8 cellular contexts compared by ENCODE assay signal in genomic region chr5:168317521-168318147, GRCh38. TPM values are rescaled to one million over a fixed set of nuclear protein-coding genes. Genes with fewer than 3 reads are reported as not detected.
A peak's percentile ranks its signal among the peaks of the same experiment; 100 is the strongest.
DNase-seq lines count a peak whose midpoint lies in the region; TF ChIP-seq lines count a peak whose summit lies in the region.

No MANE protein-coding gene starts in this region.

- dilution Hi-C loops in mammary epithelial cell (cut with HindIII; ENCODE audit: low sequenced_read_pairs): no loop called here

- CTCF ChIA-PET in Calu3 (lab: Charles Lee): interaction anchor here (1.0 to 7.3 kb wide), 8 partner anchors 10 to 47 kb away, joined by 3 to 75 read pairs (median 9); partner anchors contain the start of gene WWC1
- CTCF ChIA-PET in mammary epithelial cell (lab: Charles Lee; ENCODE audit: low non-redundant PET): no interaction called here

- no peak overlapping the region for H2AFZ ChIP-seq in mammary epithelial cell (ENCODE audit: low read depth, low read length)

- peak overlapping the region; percentile 66 for H3K4me3 Mint-ChIP-seq in Calu3 (ENCODE audit: low read depth, unreplicated experiment)
- H3K4me3 Mint-ChIP-seq in activated T-helper 1 cell treated with anti-CD3 and anti-CD28 coated beads, Interleukin-12 subunit alpha, Interleukin-12 subunit beta, Interleukin-2, Interleukin-4 antibody, amounts not matched to agents 30 ng/mL and 10 ng/mL and 1 ng/mL, durations not matched to agents 14 hours and 24 hours and 36 hours: no peak overlapping the region

- peaks cover 36% of the 10 kb centered on the region for H3K4me1 ChIP-seq in mammary epithelial cell (ENCODE audit: insufficient read depth, low read length)

- H3K27me3 Mint-ChIP-seq in Calu3 (ENCODE audit: unreplicated experiment): no peaks in the 10 kb centered on the region
- peaks cover 2% of the 10 kb centered on the region for H3K27me3 Mint-ChIP-seq in activated T-helper 1 cell treated with anti-CD3 and anti-CD28 coated beads, Interleukin-12 subunit alpha, Interleukin-12 subunit beta, Interleukin-2, Interleukin-4 antibody, amounts not matched to agents 30 ng/mL and 10 ng/mL and 1 ng/mL, durations not matched to agents 14 hours and 24 hours and 36 hours (ENCODE audit: insufficient read depth)

- no peaks in the 10 kb centered on the region for H3K9me3 Mint-ChIP-seq in Calu3 (ENCODE audit: low read depth, unreplicated experiment)
- no peaks in the 10 kb centered on the region for H3K9me3 Mint-ChIP-seq in activated T-helper 1 cell treated with anti-CD3 and anti-CD28 coated beads, Interleukin-12 subunit alpha, Interleukin-12 subunit beta, Interleukin-2, Interleukin-4 antibody, amounts not matched to agents 30 ng/mL and 10 ng/mL and 1 ng/mL, durations not matched to agents 14 hours and 24 hours and 36 hours

- intact Hi-C loops in Calu3 (cut with micrococcal nuclease; ENCODE audit: unreplicated experiment): loop anchor here (1.0 to 2.0 kb wide), 2 partner anchors 8 to 83 kb away; no protein-coding TSS in a partner anchor
- intact Hi-C loops in mammary epithelial cell (cut with micrococcal nuclease): no loop called here
- intact Hi-C loops in activated T-helper 1 cell treated with anti-CD3 and anti-CD28 coated beads, Interleukin-12 subunit alpha, Interleukin-12 subunit beta, Interleukin-2, Interleukin-4 antibody, amounts not matched to agents 30 ng/mL and 10 ng/mL and 1 ng/mL, durations not matched to agents 14 hours and 24 hours and 36 hours (cut with micrococcal nuclease): no loop called here

- no TSS peak for BruUV-seq in Calu3 (replicated peaks; lab: Mats Ljungman, UMichigan)
- BruUV-seq in mammary epithelial cell (replicated peaks; lab: Mats Ljungman, UMichigan): no TSS peak

- no peak for TF ChIP-seq CTCF in Calu3 (IDR thresholded peaks at IDR 0.05; ENCODE audit: unreplicated experiment)
- TF ChIP-seq CTCF in mammary epithelial cell (conservative IDR thresholded peaks at IDR 0.05 in 1 of 2, IDR thresholded peaks at IDR 0.05 in 1 of 2; ENCODE audit: extremely low read depth in 1 of 2, insufficient read depth in 1 of 2, low read depth in 1 of 2, low read length in 2 of 2): no peak

- H3K79me2 ChIP-seq in mammary epithelial cell (ENCODE audit: insufficient read depth, low read length): peaks cover 48% of the 10 kb centered on the region

- in situ Hi-C loops in mammary epithelial cell (cut with MboI; ENCODE audit: low sequenced_read_pairs in 2 of 2): no loop called here

- DNase-seq in Calu3 (peak; percentile 77), NCI-H1092 treated with DMSO at 0.1 percent for 48 hours (lab: John Stamatoyannopoulos, UW) (peak; percentile 21), mammary epithelial cell (peak; percentile 71), lung microvascular endothelial cell (ENCODE audit: low read depth in 2 of 2) (peak; percentile 14 to 71), T-helper 2 cell (no peak), GM19240 (ENCODE audit: insufficient read length, low spot score) (no peak)
- DNase-seq in activated T-helper 1 cell treated with anti-CD3 and anti-CD28 coated beads, Interleukin-12 subunit alpha, Interleukin-12 subunit beta, Interleukin-2, Interleukin-4 antibody, amounts not matched to agents 30 ng/mL and 10 ng/mL and 1 ng/mL, durations not matched to agents 14 hours and 24 hours and 36 hours (ENCODE audit: low spot score): no peak
- DNase-seq in activated naive CD4-positive, alpha-beta T cell (lab: John Stamatoyannopoulos, UW): no peak

- peaks cover 79% of the 10 kb centered on the region for H3K4me1 Mint-ChIP-seq in Calu3 (ENCODE audit: low read depth, unreplicated experiment)
- H3K4me1 Mint-ChIP-seq in activated T-helper 1 cell treated with anti-CD3 and anti-CD28 coated beads, Interleukin-12 subunit alpha, Interleukin-12 subunit beta, Interleukin-2, Interleukin-4 antibody, amounts not matched to agents 30 ng/mL and 10 ng/mL and 1 ng/mL, durations not matched to agents 14 hours and 24 hours and 36 hours (ENCODE audit: low read depth): no peaks in the 10 kb centered on the region

- no peaks in the 10 kb centered on the region for H4K20me1 ChIP-seq in mammary epithelial cell (ENCODE audit: insufficient read depth, low read length)

- H3K4me3 ChIP-seq in mammary epithelial cell (replicated peaks in 1 of 3; ENCODE audit: insufficient read depth in 1 of 3, low read depth in 2 of 3, low read length in 3 of 3): no peak overlapping the region

- no peak overlapping the region for H3K9ac ChIP-seq in mammary epithelial cell (ENCODE audit: insufficient read depth, low read length)

- H3K36me3 ChIP-seq in mammary epithelial cell (ENCODE audit: insufficient read depth, low read length): no peaks in the 10 kb centered on the region

- no peaks in the 10 kb centered on the region for H3K9me3 ChIP-seq in mammary epithelial cell (replicated peaks; ENCODE audit: insufficient read depth, low read length)

- WGBS in mammary epithelial cell (ENCODE audit: low coverage, missing lambda C conversion rate): 37% methylated on average over 4 of the region's 4 CpGs

- H3K27me3 ChIP-seq in mammary epithelial cell (ENCODE audit: insufficient read depth, low read length): no peaks in the 10 kb centered on the region

- H3K36me3 Mint-ChIP-seq in Calu3 (ENCODE audit: insufficient read depth, unreplicated experiment): peaks cover 69% of the 10 kb centered on the region
- no peaks in the 10 kb centered on the region for H3K36me3 Mint-ChIP-seq in activated T-helper 1 cell treated with anti-CD3 and anti-CD28 coated beads, Interleukin-12 subunit alpha, Interleukin-12 subunit beta, Interleukin-2, Interleukin-4 antibody, amounts not matched to agents 30 ng/mL and 10 ng/mL and 1 ng/mL, durations not matched to agents 14 hours and 24 hours and 36 hours (ENCODE audit: low read depth)

- H3K27ac Mint-ChIP-seq in Calu3 (ENCODE audit: unreplicated experiment): peak overlapping the region; percentile 82
- no peak overlapping the region for H3K27ac Mint-ChIP-seq in activated T-helper 1 cell treated with anti-CD3 and anti-CD28 coated beads, Interleukin-12 subunit alpha, Interleukin-12 subunit beta, Interleukin-2, Interleukin-4 antibody, amounts not matched to agents 30 ng/mL and 10 ng/mL and 1 ng/mL, durations not matched to agents 14 hours and 24 hours and 36 hours

- no peak overlapping the region for H3K27ac ChIP-seq in mammary epithelial cell (ENCODE audit: insufficient read depth, low read depth, low read length)

- no peak overlapping the region for H3K4me2 ChIP-seq in mammary epithelial cell (ENCODE audit: insufficient read depth, low read depth, low read length)

RNA-seq across cellular contexts. Expression of gene WWC1, which starts 26.2 kb away (rescaled TPM):
- total RNA-seq in Calu3 (2022): 190 TPM in 2 replicates
- 10 to 100 TPM; 17.8 to 32.0 TPM for total RNA-seq in mammary epithelial cell
- 14.0 TPM for polyA plus RNA-seq in mammary epithelial cell
- polyA minus RNA-seq in mammary epithelial cell: 78.6 TPM
- total RNA-seq in lung microvascular endothelial cell: 0.20 and 0.44 TPM in 2 replicates
- 0.32 and 0.70 TPM in 2 replicates for total RNA-seq in activated T-helper 1 cell treated with anti-CD3 and anti-CD28 coated beads, Interleukin-12 subunit alpha, Interleukin-12 subunit beta, Interleukin-2, Interleukin-4 antibody, amounts not matched to agents 30 ng/mL and 10 ng/mL and 1 ng/mL, durations not matched to agents 14 hours and 24 hours and 36 hours

Comparison
In these comparisons a context has a peak if more than half of its experiments do, and no peak if none do; other contexts are left out.
1. DNase-seq: peak in Calu3 (single experiment), NCI-H1092 treated with DMSO at 0.1 percent for 48 hours (single experiment), mammary epithelial cell (single experiment) and lung microvascular endothelial cell (2 of 2); none in T-helper 2 cell (0 of 5), GM19240 (single experiment), activated T-helper 1 cell treated with anti-CD3 and anti-CD28 coated beads, Interleukin-12 subunit alpha, Interleukin-12 subunit beta, Interleukin-2, Interleukin-4 antibody, amounts not matched to agents 30 ng/mL and 10 ng/mL and 1 ng/mL, durations not matched to agents 14 hours and 24 hours and 36 hours (single experiment) and activated naive CD4-positive, alpha-beta T cell (0 of 4).
2. RNA of gene WWC1, which starts 26.2 kb away (total RNA-seq): 190 TPM in Calu3 and 17.8 to 32.0 TPM in mammary epithelial cell; 0.32 to 0.70 TPM in activated T-helper 1 cell treated with anti-CD3 and anti-CD28 coated beads, Interleukin-12 subunit alpha, Interleukin-12 subunit beta, Interleukin-2, Interleukin-4 antibody, amounts not matched to agents 30 ng/mL and 10 ng/mL and 1 ng/mL, durations not matched to agents 14 hours and 24 hours and 36 hours and 0.20 to 0.44 TPM in lung microvascular endothelial cell; every median in the first group is over 10 times any median in the second.